ENCODE assay signal across 9 cellular contexts in the genomic region with DNA sequence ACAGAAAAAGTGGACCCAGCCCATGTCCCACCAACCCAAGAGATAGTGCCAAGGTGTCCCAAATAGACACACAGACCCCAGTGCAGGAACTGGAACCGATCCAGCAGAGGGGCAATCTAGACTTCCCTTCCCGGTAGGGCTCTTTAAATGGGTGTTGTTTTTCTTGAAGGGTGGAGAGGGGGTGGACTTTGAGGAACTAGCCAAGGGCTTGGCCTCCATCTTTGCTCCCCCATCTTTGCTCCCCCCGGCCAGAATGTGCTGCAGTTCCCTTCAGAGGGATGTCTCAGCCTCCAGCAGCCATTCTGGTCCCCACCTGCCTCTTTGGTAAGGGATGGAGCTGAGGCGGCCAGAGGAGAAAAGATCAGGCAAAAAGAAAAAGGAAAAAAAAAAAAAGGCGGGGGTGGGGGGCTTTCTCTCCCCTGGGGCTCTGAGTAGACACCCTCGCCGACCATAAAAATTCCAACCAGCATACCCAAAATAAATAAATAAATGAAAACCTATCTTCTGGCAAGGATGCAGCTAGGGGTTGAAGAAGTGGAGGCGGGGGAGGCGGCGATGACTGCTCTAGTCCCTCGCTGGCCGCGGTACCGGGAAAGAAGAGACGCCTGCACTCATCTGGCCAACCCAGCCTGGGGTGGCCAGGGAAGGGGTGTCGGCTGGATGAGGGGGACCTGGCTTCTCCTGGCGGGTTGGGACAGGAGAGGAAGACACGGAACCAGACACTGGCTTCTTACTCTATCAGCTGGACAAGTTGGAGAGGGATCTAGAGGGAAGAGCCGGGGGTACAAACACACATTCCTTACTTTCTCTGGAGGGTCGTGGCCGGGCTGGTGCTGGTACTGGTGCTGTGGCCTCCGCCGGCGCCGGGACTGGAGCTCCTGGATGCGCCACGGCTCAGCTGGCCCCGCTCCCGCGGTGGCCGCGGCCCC. TPM values are rescaled to one million over a fixed set of nuclear protein-coding genes. Genes with fewer than 3 reads are reported as not detected.
DNase-seq lines count a peak whose midpoint lies in the region; ATAC-seq and TF ChIP-seq lines count a peak whose summit lies in the region.
"Had no signal": no experiment of that assay in that cellular context is flagged by ENCODE, and none has a peak within 500 bp of the region (broad histone marks: within the 10 kb centered on the region; RNA-seq: fewer than 3 reads in every experiment).

No MANE protein-coding gene starts in this region.

- intact Hi-C loops in left colon (cut with DNase I, micrococcal nuclease), result loop anchor here in 1 of 2 donors (10.0 kb wide), 1 partner anchor 115 kb away; a partner anchor contains a TSS

- H3K36me3 Mint-ChIP-seq in CD4-positive, CD25-positive, alpha-beta regulatory T cell, result no peaks in the 10 kb centered on the region

- H3K27me3 Mint-ChIP-seq in CD4-positive, CD25-positive, alpha-beta regulatory T cell, result peaks cover 56% of the 10 kb centered on the region

- peak overlapping the region in 1 of 3 donors; percentile 52 for H3K27ac Mint-ChIP-seq in CD4-positive, CD25-positive, alpha-beta regulatory T cell

- H3K4me1 ChIP-seq in CD4-positive, CD25-positive, alpha-beta regulatory T cell (ENCODE audit: control insufficient read depth, insufficient read depth, low read length, poor library complexity, severe bottlenecking), result peaks cover 16% of the 10 kb centered on the region
- H3K4me1 ChIP-seq in NT2/D1 (ENCODE audit: insufficient read depth, insufficient read length) (peaks cover 16% of the 10 kb centered on the region), neuron (ENCODE audit: insufficient read depth, low read length) (peaks cover 7% of the 10 kb centered on the region)

- H3K9me3 Mint-ChIP-seq in CD4-positive, CD25-positive, alpha-beta regulatory T cell, result peaks cover 0 to 3% (median 0%) of the 10 kb centered on the region in 7 donors

- H2AFZ ChIP-seq in neuron (ENCODE audit: low read depth, low read length), result no peak overlapping the region

- no peak overlapping the region for H3K4me3 ChIP-seq in CD4-positive, CD25-positive, alpha-beta regulatory T cell (ENCODE audit: low read depth, low read length)
- peak overlapping the region; percentile 68 for H3K4me3 ChIP-seq in NT2/D1 (ENCODE audit: insufficient read length, low read depth)
- H3K4me3 ChIP-seq in epithelial cell of esophagus (ENCODE audit: low read length), result peak overlapping the region; percentile 21
- peak overlapping the region; percentile 38 for H3K4me3 ChIP-seq in neuron (ENCODE audit: low read length)

- no peak for TF ChIP-seq CTCF in epithelial cell of esophagus (IDR thresholded peaks at IDR 0.05; ENCODE audit: insufficient read depth, low read depth, low read length, missing control alignments)
- TF ChIP-seq CTCF in GM10266 (IDR thresholded peaks at IDR 0.05; ENCODE audit: control insufficient read depth, insufficient read depth, low read depth, missing control alignments), result no peak

- H3K9me3 ChIP-seq in CD4-positive, CD25-positive, alpha-beta regulatory T cell (ENCODE audit: control insufficient read depth in 2 of 2, low read length in 2 of 2), result no peaks in the 10 kb centered on the region
- H3K9me3 ChIP-seq in NT2/D1 (ENCODE audit: insufficient read depth, low read length) (no peaks in the 10 kb centered on the region), neuron (ENCODE audit: low read length) (no peaks in the 10 kb centered on the region)

- H3K27me3 ChIP-seq in CD4-positive, CD25-positive, alpha-beta regulatory T cell (ENCODE audit: control insufficient read depth, insufficient read depth, low read length), result peaks cover 14% of the 10 kb centered on the region
- H3K27me3 ChIP-seq in NT2/D1 (ENCODE audit: insufficient read depth, insufficient read length) (peaks cover 65% of the 10 kb centered on the region), neuron (ENCODE audit: insufficient read depth, low read length) (peaks cover 45% of the 10 kb centered on the region)

- H3K36me3 ChIP-seq in CD4-positive, CD25-positive, alpha-beta regulatory T cell (ENCODE audit: control insufficient read depth, insufficient read depth, low read length), result no peaks in the 10 kb centered on the region
- H3K36me3 ChIP-seq in NT2/D1 (ENCODE audit: insufficient read depth, insufficient read length, low read length), result no peaks in the 10 kb centered on the region
- H3K36me3 ChIP-seq in neuron (ENCODE audit: insufficient read depth, low read length), result no peaks in the 10 kb centered on the region

- H3K9ac ChIP-seq in NT2/D1 (ENCODE audit: insufficient read length, low read depth), result peak overlapping the region; percentile 76

- no peak for DNase-seq in CD4-positive, CD25-positive, alpha-beta regulatory T cell
- no peak for DNase-seq in NT2/D1 (ENCODE audit: low read depth, low spot score)
- no peak for DNase-seq in epithelial cell of esophagus (ENCODE audit: low read depth)
- no peak for DNase-seq in NCI-H1105 treated with DMSO at 0.1 percent for 48 hours (lab: John Stamatoyannopoulos, UW)
- DNase-seq in left colon, result no peak
- DNase-seq in GM10266 (ENCODE audit: extremely low spot score), result no peak
- DNase-seq: hippocampal formation had no signal

- peaks cover 0 to 25% (median 5%) of the 10 kb centered on the region in 4 donors for H3K4me1 Mint-ChIP-seq in CD4-positive, CD25-positive, alpha-beta regulatory T cell

- no peak overlapping the region for H3K27ac ChIP-seq in CD4-positive, CD25-positive, alpha-beta regulatory T cell (ENCODE audit: insufficient read depth, low read length, poor library complexity, severe bottlenecking)

- H3K4me3 Mint-ChIP-seq in CD4-positive, CD25-positive, alpha-beta regulatory T cell, result peak overlapping the region; percentile 70 to 92 (median 81)

- no peak for ATAC-seq in CD4-positive, CD25-positive, alpha-beta regulatory T cell (ENCODE audit: low read depth in 2 of 2)
- no peak for ATAC-seq in GM21526 (IDR thresholded peaks at IDR 0.05; ENCODE audit: low FRiP score, unreplicated experiment)
- no peak for ATAC-seq in left colon

RNA-seq across cellular contexts. Expression of a gene that starts 38.5 kb away (rescaled TPM):
- 0.39 TPM for total RNA-seq in CD4-positive, CD25-positive, alpha-beta regulatory T cell
- under 1 TPM in 3 of 4 donors, not detected in 1; 0.15 to 0.42 (median 0.31) TPM for polyA plus RNA-seq in CD4-positive, CD25-positive, alpha-beta regulatory T cell
- total RNA-seq in left colon, result 10 to 100 TPM; 32.1 to 32.9 TPM

Comparison
In these comparisons a context has a peak if more than half of its experiments do, and no peak if none do; other contexts are left out.
1. RNA of a gene that starts 38.5 kb away (total RNA-seq): 32.1 to 32.9 TPM in left colon; 0.39 TPM in CD4-positive, CD25-positive, alpha-beta regulatory T cell (single experiment); every median in the first group is over 10 times any median in the second.